19 cellular contexts compared by ENCODE assay signal in the genomic region with DNA sequence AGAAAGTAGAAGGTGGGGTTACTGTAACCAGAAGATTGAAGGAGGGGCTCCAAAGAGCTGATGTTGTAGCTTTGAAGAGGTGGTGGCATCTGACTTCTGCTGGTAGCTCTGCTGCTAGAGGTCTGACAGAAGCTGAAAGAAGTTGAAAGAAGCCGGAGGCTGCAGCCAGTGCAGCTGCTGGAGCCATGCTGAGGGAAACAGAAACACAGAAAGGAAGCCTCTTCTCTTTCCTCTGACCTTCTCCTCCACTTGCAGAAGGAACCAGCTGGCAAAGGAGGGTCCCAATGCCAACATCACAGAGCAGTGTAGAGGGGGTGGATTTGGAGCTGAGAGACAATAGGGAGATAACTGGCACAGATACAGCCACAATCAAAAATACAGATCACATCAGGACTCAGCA.
DNase-seq lines count a peak whose midpoint lies in the region; ATAC-seq and TF ChIP-seq lines count a peak whose summit lies in the region.
"Had no signal": no experiment of that assay in that cellular context is flagged by ENCODE, and none has a peak within 500 bp of the region (broad histone marks: within the 10 kb centered on the region; RNA-seq: fewer than 3 reads in every experiment).

No MANE protein-coding gene starts in this region.

- H2AFZ ChIP-seq in OCI-LY3 (ENCODE audit: low read depth, low read length) = no peak overlapping the region

- no peaks in the 10 kb centered on the region for H3K9me3 Mint-ChIP-seq in endothelial cell (ENCODE audit: unreplicated experiment)
- H3K9me3 Mint-ChIP-seq: T-cell had no signal

- H3K4me3 ChIP-seq in OCI-LY3 (ENCODE audit: low read length) (no peak overlapping the region), transverse colon (no peak overlapping the region)
- H3K4me3 ChIP-seq: K562, SK-N-MC had no signal

- H3K9me3 ChIP-seq in OCI-LY3 (ENCODE audit: insufficient read depth, low read length) = no peaks in the 10 kb centered on the region
- H3K9me3 ChIP-seq in transverse colon = no peaks in the 10 kb centered on the region

- H3K4me3 Mint-ChIP-seq in endothelial cell (ENCODE audit: unreplicated experiment) = no peak overlapping the region
- H3K4me3 Mint-ChIP-seq: T-cell had no signal

- H4K20me1 ChIP-seq in OCI-LY3 (ENCODE audit: insufficient read depth, low read length) = no peaks in the 10 kb centered on the region

- H3K27ac Mint-ChIP-seq in endothelial cell (ENCODE audit: unreplicated experiment) = no peak overlapping the region
- H3K27ac Mint-ChIP-seq: T-cell had no signal

- no peak for TF ChIP-seq CTCF in OCI-LY3 (IDR thresholded peaks at IDR 0.05; ENCODE audit: low read depth, low read length)
- no peak for TF ChIP-seq CTCF in endothelial cell (IDR thresholded peaks at IDR 0.05; ENCODE audit: unreplicated experiment)
- no peak for TF ChIP-seq CTCF in transverse colon (IDR thresholded peaks at IDR 0.05)

- H3K4me2 ChIP-seq in OCI-LY3 (ENCODE audit: low read length) = 0 out of 2 replicates have a peak overlapping the region, but pooled peaks have one; percentile 4

- H3K36me3 ChIP-seq in OCI-LY3 (replicated peaks; ENCODE audit: low read depth, low read length) (no peaks in the 10 kb centered on the region), transverse colon (no peaks in the 10 kb centered on the region)

- H3K27ac ChIP-seq in OCI-LY3 (ENCODE audit: low read length) (no peak overlapping the region), transverse colon (no peak overlapping the region)
- H3K27ac ChIP-seq: SK-N-MC had no signal

- DNase-seq in Ammon's horn (ENCODE audit: low spot score) (peak; percentile 4), endothelial cell (ENCODE audit: low spot score) (no peak), transverse colon (no peak)
- DNase-seq: C1 segment of cervical spinal cord, EL, NCI-H1048, NCI-H1436 treated with DMSO at 0.1 percent for 48 hours, NCI-H2081, NCI-H510A, NCI-H774, T-cell had no signal

- H3K27me3 ChIP-seq in OCI-LY3 (ENCODE audit: low read depth, low read length) (peaks cover 14% of the 10 kb centered on the region), transverse colon (no peaks in the 10 kb centered on the region)

- peaks cover 3% of the 10 kb centered on the region for H3K27me3 Mint-ChIP-seq in endothelial cell (ENCODE audit: unreplicated experiment)

- TF ChIP-seq POLR2A in transverse colon (IDR thresholded peaks at IDR 0.05) = no peak

- no peak overlapping the region for H3K9ac ChIP-seq in OCI-LY3 (ENCODE audit: low read length)

- in situ Hi-C loops in transverse colon (cut with MboI; ENCODE audit: low pct_ligation_motif_present in 1 of 4, low pct_unique_long_range_greater_than_20kb in 1 of 4, low sequenced_read_pairs in 3 of 4) = no loop called here

- H3K36me3 Mint-ChIP-seq in endothelial cell (ENCODE audit: low read depth, unreplicated experiment) = no peaks in the 10 kb centered on the region
- H3K36me3 Mint-ChIP-seq: T-cell had no signal

- TF ChIP-seq EP300 in transverse colon (IDR thresholded peaks at IDR 0.05; ENCODE audit: low read depth) = no peak

- peak; percentile 66 for ATAC-seq in GM18498 (IDR thresholded peaks at IDR 0.05; ENCODE audit: unreplicated experiment)
- ATAC-seq in HG02885 (IDR thresholded peaks at IDR 0.05; ENCODE audit: poor library complexity, unreplicated experiment) = peak; percentile 57
- ATAC-seq in GM19035 (IDR thresholded peaks at IDR 0.05; ENCODE audit: unreplicated experiment) = no peak
- no peak for ATAC-seq in GM21529 (IDR thresholded peaks at IDR 0.05; ENCODE audit: unreplicated experiment)
- ATAC-seq: K562, Panc1, T-cell had no signal

- no peaks in the 10 kb centered on the region for H3K79me2 ChIP-seq in OCI-LY3 (ENCODE audit: low read length)

- 0 out of 2 replicates have a peak, but pooled peaks cover 3% of the 10 kb centered on the region for H3K4me1 ChIP-seq in OCI-LY3 (ENCODE audit: low read length)
- H3K4me1 ChIP-seq in transverse colon = no peaks in the 10 kb centered on the region

- intact Hi-C loops in transverse colon (cut with DNase I; ENCODE audit: low total_unique reads) = loop anchor here (1.0 kb wide), 1 partner anchor 11 kb away; no protein-coding TSS in a partner anchor

- 29 to 48% methylated on average over 1 of the region's 1 CpG for WGBS in transverse colon (ENCODE audit: low coverage in 1 of 2), 2 donors

- H3K4me1 Mint-ChIP-seq in endothelial cell (ENCODE audit: unreplicated experiment) = peaks cover 8% of the 10 kb centered on the region
- H3K4me1 Mint-ChIP-seq: T-cell had no signal

Comparison
In these comparisons a context has a peak if more than half of its experiments do, and no peak if none do; other contexts are left out.
1. ATAC-seq: peak in GM18498 (single experiment) and HG02885 (single experiment); none in GM19035 (single experiment) and GM21529 (single experiment).